Comparison of ENCODE assay signal across 18 cellular contexts in the genomic region with DNA sequence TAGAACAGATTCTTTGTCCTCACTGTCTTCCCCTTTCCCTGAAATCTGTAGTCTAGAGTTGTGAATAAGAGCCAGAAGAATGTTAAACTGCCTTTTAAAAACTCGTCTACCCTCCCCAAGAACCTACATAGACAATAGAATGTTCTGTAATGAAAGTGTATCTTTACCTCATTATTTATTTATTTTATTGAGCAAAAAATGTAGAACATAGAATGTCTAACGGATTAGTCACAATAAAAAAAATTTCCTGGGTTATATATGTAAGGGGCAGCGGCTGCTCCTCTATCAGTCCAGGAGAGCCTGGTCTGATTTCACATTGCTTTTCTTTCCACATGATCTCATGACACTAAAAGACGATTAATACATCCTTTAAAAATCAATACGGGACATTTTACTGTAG.
DNase-seq lines count a peak whose midpoint lies in the region; ATAC-seq and TF ChIP-seq lines count a peak whose summit lies in the region.
"Had no signal": no experiment of that assay in that cellular context is flagged by ENCODE, and none has a peak within 500 bp of the region (broad histone marks: within the 10 kb centered on the region; RNA-seq: fewer than 3 reads in every experiment).

No MANE protein-coding gene starts in this region.

- H3F3A ChIP-seq in smooth muscle cell (ENCODE audit: low read depth): peaks cover 2% of the 10 kb centered on the region

- H3K23ac ChIP-seq in IMR-90 (ENCODE audit: low read depth, low read length): no peak overlapping the region

- in situ Hi-C loops in IMR-90 (cut with MboI; ENCODE audit: low sequenced_read_pairs): no loop called here

- TF ChIP-seq CTCF in IMR-90 (conservative IDR thresholded peaks at IDR 0.05; ENCODE audit: low read depth, low read length) (no peak), fibroblast of the aortic adventitia (IDR thresholded peaks at IDR 0.05; ENCODE audit: insufficient read depth, low read length) (no peak), smooth muscle cell (IDR thresholded peaks at IDR 0.05; ENCODE audit: borderline replicate concordance, insufficient read depth, poor library complexity, severe bottlenecking) (no peak)

- no peak overlapping the region for H3K4me3 ChIP-seq in IMR-90 (ENCODE audit: insufficient read depth, low read depth, low read length)
- no peak overlapping the region for H3K4me3 ChIP-seq in fibroblast of the aortic adventitia (ENCODE audit: low read depth, low read length)
- no peak overlapping the region for H3K4me3 ChIP-seq in smooth muscle cell
- H3K4me3 ChIP-seq: HAP-1, K562, stomach had no signal

- POLR2A ChIA-PET in IMR-90 (lab: Charles Lee; ENCODE audit: unreplicated experiment): no interaction called here

- H3K4me2 ChIP-seq in IMR-90 (ENCODE audit: low read depth, low read length) (peak overlapping the region; percentile 35; the same call in 1 of the 2 replicates), smooth muscle cell (peak overlapping the region; percentile 54)

- H2AK5ac ChIP-seq in IMR-90 (ENCODE audit: low read depth, low read length): no peak overlapping the region

- H3K27ac ChIP-seq in IMR-90 (ENCODE audit: insufficient read depth, low read length) (no peak overlapping the region), smooth muscle cell (ENCODE audit: low read depth) (peak overlapping the region; percentile 39)
- H3K27ac ChIP-seq: stomach had no signal

- no CpG with 5 or more reads among the region's 5 CpGs for WGBS in IMR-90 (ENCODE audit: extremely low coverage in 2 of 2, insufficient read length in 1 of 2), 2 experiments
- 58% methylated on average over 5 of the region's 5 CpGs for WGBS in smooth muscle cell (ENCODE audit: low lambda C conversion rate)

- H3K14ac ChIP-seq in IMR-90 (replicated peaks; ENCODE audit: low read depth, low read length): no peak overlapping the region

- no peak overlapping the region for H2BK20ac ChIP-seq in IMR-90 (ENCODE audit: low read depth, low read length)

- peak overlapping the region; percentile 44 for H2BK5ac ChIP-seq in IMR-90 (ENCODE audit: low read depth, low read length, poor library complexity, severe bottlenecking)

- H3K4ac ChIP-seq in IMR-90 (ENCODE audit: low read depth, low read length): no peak overlapping the region

- H3K9me3 ChIP-seq in IMR-90 (ENCODE audit: control insufficient read depth, insufficient read depth, low read length) (no peaks in the 10 kb centered on the region), smooth muscle cell (replicated peaks; ENCODE audit: low read depth) (no peaks in the 10 kb centered on the region)
- H3K9me3 ChIP-seq: HAP-1, stomach had no signal

- H2AFZ ChIP-seq in IMR-90 (replicated peaks; ENCODE audit: low read length, poor library complexity) (no peak overlapping the region), smooth muscle cell (ENCODE audit: low read depth) (no peak overlapping the region)

- H2AK9ac ChIP-seq in IMR-90 (replicated peaks; ENCODE audit: low read depth, low read length, poor library complexity): no peak overlapping the region

- TF ChIP-seq POLR2A in IMR-90 (IDR thresholded peaks at IDR 0.05; ENCODE audit: low read depth, low read length): peak; percentile 71; the same call in 1 of the 2 replicates

- H3K36me3 ChIP-seq in IMR-90 (ENCODE audit: control insufficient read depth, insufficient read depth, low read length): no peaks in the 10 kb centered on the region
- H3K36me3 ChIP-seq in smooth muscle cell (ENCODE audit: low read depth): no peaks in the 10 kb centered on the region
- H3K36me3 ChIP-seq: HAP-1, stomach had no signal

- no peak for TF ChIP-seq RAD21 in IMR-90 (IDR thresholded peaks at IDR 0.05; ENCODE audit: low read length)

- H3K27me3 ChIP-seq in IMR-90 (ENCODE audit: control insufficient read depth, insufficient read depth, low read length) (no peaks in the 10 kb centered on the region), smooth muscle cell (ENCODE audit: low read depth) (no peaks in the 10 kb centered on the region)
- H3K27me3 ChIP-seq: stomach had no signal

- no peak overlapping the region for H4K8ac ChIP-seq in IMR-90 (ENCODE audit: low read depth in 2 of 2, low read length in 2 of 2)

- H4K5ac ChIP-seq in IMR-90 (ENCODE audit: low read depth, low read length): no peak overlapping the region

- H3K18ac ChIP-seq in IMR-90 (ENCODE audit: low read depth, low read length): no peak overlapping the region

- CTCF ChIA-PET in IMR-90 (lab: Yijun Ruan, JAX): no interaction called here

- peaks cover 3% of the 10 kb centered on the region for H3K9me1 ChIP-seq in IMR-90 (ENCODE audit: insufficient read depth, low read length)

- dilution Hi-C loops in IMR-90 (cut with HindIII; ENCODE audit: low sequenced_read_pairs, unreplicated experiment): no loop called here

- H3K9ac ChIP-seq in IMR-90 (ENCODE audit: low read depth, low read length) (no peak overlapping the region), smooth muscle cell (ENCODE audit: low read depth) (no peak overlapping the region)

- no TSS peak for BruUV-seq in IMR-90 (replicated peaks; lab: Mats Ljungman, UMichigan)

- DNase-seq in IMR-90 (peak; percentile 84), amniotic epithelial cell (ENCODE audit: low read depth) (peak; percentile 55), fibroblast of the aortic adventitia (ENCODE audit: low read depth) (peak; percentile 42), smooth muscle cell (lab: John Stamatoyannopoulos, UW; ENCODE audit: unreplicated experiment) (no peak), ureter (ENCODE audit: low spot score) (no peak), sciatic nerve (ENCODE audit: low spot score) (no peak)
- no peak for DNase-seq in activated CD4-positive, CD25-positive, alpha-beta regulatory T cell treated with anti-CD3 and anti-CD28 coated beads, Interleukin-2, amount 50 U/mL, for 72 hours
- DNase-seq: effector CD4-positive, alpha-beta T cell; EL; islet precursor cell; midbrain; NCI-H1105; nucleus accumbens; SHP77; stimulated activated CD4-positive, alpha-beta T cell treated with anti-CD3 and anti-CD28 coated beads, Interleukin-12 subunit alpha, Interleukin-12 subunit beta, amount 100 ng/mL, for 4 hours; stomach had no signal

- H4K91ac ChIP-seq in IMR-90 (ENCODE audit: insufficient read depth, low read depth, low read length): no peak overlapping the region

- peak; percentile 55 for ATAC-seq in IMR-90 (ENCODE audit: low read depth)
- no peak for ATAC-seq in sciatic nerve
- ATAC-seq: K562 had no signal

- H4K20me1 ChIP-seq in IMR-90 (ENCODE audit: insufficient read depth, low read length) (no peaks in the 10 kb centered on the region), smooth muscle cell (ENCODE audit: low read depth) (no peaks in the 10 kb centered on the region)

- H2BK15ac ChIP-seq in IMR-90 (ENCODE audit: low read depth, low read length): no peak overlapping the region

- H3K79me2 ChIP-seq in smooth muscle cell (ENCODE audit: low read depth): no peaks in the 10 kb centered on the region

- no peak overlapping the region; the same call in 1 of the 2 replicates for H3K56ac ChIP-seq in IMR-90 (ENCODE audit: extremely low read depth, insufficient read depth, low read length)

- intact Hi-C loops in IMR-90 (cut with micrococcal nuclease): loop anchor here (10.0 kb wide), 2 partner anchors 132 to 572 kb away; a partner anchor contains a TSS
- intact Hi-C loops in sciatic nerve (cut with DNase I): no loop called here

- H3K79me1 ChIP-seq in IMR-90 (ENCODE audit: low read depth in 1 of 2, low read length in 2 of 2): no peaks in the 10 kb centered on the region

- no peak overlapping the region for H2BK120ac ChIP-seq in IMR-90 (ENCODE audit: low read depth, low read length)

- H3K4me1 ChIP-seq in IMR-90 (ENCODE audit: control insufficient read depth, insufficient read depth, low read length): peaks cover 7% of the 10 kb centered on the region
- H3K4me1 ChIP-seq in smooth muscle cell (ENCODE audit: low read depth): peaks cover 16% of the 10 kb centered on the region
- H3K4me1 ChIP-seq: HAP-1, stomach had no signal

TF ChIP-seq in IMR-90, 13 proteins besides CTCF, POLR2A, EP300 and RAD21:
- TF ChIP-seq SMC3 (IDR thresholded peaks at IDR 0.05; ENCODE audit: low read depth, low read length): no peak
TF ChIP-seq in IMR-90: peak in this region for 0.

Comparison
In these comparisons a context has a peak if more than half of its experiments do, and no peak if none do; other contexts are left out.
1. DNase-seq: peak in IMR-90 (single experiment), amniotic epithelial cell (single experiment) and fibroblast of the aortic adventitia (single experiment); none in smooth muscle cell (single experiment), ureter (single experiment), activated CD4-positive, CD25-positive, alpha-beta regulatory T cell treated with anti-CD3 and anti-CD28 coated beads, Interleukin-2, amount 50 U/mL, for 72 hours (single experiment) and sciatic nerve (single experiment).